Comparison of ENCODE assay signal across 14 cellular contexts in genomic region chr2:100779908-100780202, GRCh38. TPM values are rescaled to one million over a fixed set of nuclear protein-coding genes. Genes with fewer than 3 reads are reported as not detected.
DNase-seq lines count a peak whose midpoint lies in the region; ATAC-seq and TF ChIP-seq lines count a peak whose summit lies in the region.
"Had no signal": no experiment of that assay in that cellular context is flagged by ENCODE, and none has a peak within 500 bp of the region (broad histone marks: within the 10 kb centered on the region; RNA-seq: fewer than 3 reads in every experiment).

No MANE protein-coding gene starts in this region.

- no peak overlapping the region for H2AFZ ChIP-seq in IMR-90 (replicated peaks; ENCODE audit: low read length, poor library complexity)

- in situ Hi-C loops in IMR-90 (cut with MboI; ENCODE audit: low sequenced_read_pairs), result no loop called here

- H4K8ac ChIP-seq in IMR-90 (ENCODE audit: low read depth in 2 of 2, low read length in 2 of 2), result no peak overlapping the region; a peak in 2 of 4 replicates

- H3K23ac ChIP-seq in IMR-90 (ENCODE audit: low read depth, low read length), result no peak overlapping the region

- TF ChIP-seq CTCF in IMR-90 (conservative IDR thresholded peaks at IDR 0.05; ENCODE audit: low read depth, low read length) (no peak), Peyer's patch (IDR thresholded peaks at IDR 0.05) (no peak), suprapubic skin (IDR thresholded peaks at IDR 0.05) (no peak)

- CTCF ChIA-PET in IMR-90 (lab: Yijun Ruan, JAX), result interaction anchor here (1.0 kb wide), 1 partner anchor 12 kb away, joined by 3 read pairs; no protein-coding TSS in a partner anchor

- H3K9me1 ChIP-seq in IMR-90 (ENCODE audit: insufficient read depth, low read length), result peaks cover 5% of the 10 kb centered on the region

- no peak overlapping the region; the same call in 2 of the 3 replicates for H2BK15ac ChIP-seq in IMR-90 (ENCODE audit: low read depth, low read length)

- H3K36me3 ChIP-seq in IMR-90 (ENCODE audit: control insufficient read depth, insufficient read depth, low read length) (no peaks in the 10 kb centered on the region), Peyer's patch (no peaks in the 10 kb centered on the region), suprapubic skin (no peaks in the 10 kb centered on the region)
- H3K36me3 ChIP-seq: BE2C, HAP-1 had no signal

- intact Hi-C loops in IMR-90 (cut with micrococcal nuclease) (no loop called here), left ventricle myocardium superior (cut with micrococcal nuclease) (no loop called here)

- ATAC-seq in IMR-90 (ENCODE audit: low read depth) (no peak), left ventricle myocardium superior (no peak), HG02798 (IDR thresholded peaks at IDR 0.05; ENCODE audit: poor library complexity, unreplicated experiment) (no peak)

- H3K27me3 ChIP-seq in IMR-90 (ENCODE audit: control insufficient read depth, insufficient read depth, low read length) (no peaks in the 10 kb centered on the region), Peyer's patch (no peaks in the 10 kb centered on the region), suprapubic skin (no peaks in the 10 kb centered on the region)

- no peak for TF ChIP-seq POLR2A in IMR-90 (IDR thresholded peaks at IDR 0.05; ENCODE audit: low read depth, low read length)
- TF ChIP-seq POLR2A in Peyer's patch (IDR thresholded peaks at IDR 0.05), result no peak
- TF ChIP-seq POLR2A in suprapubic skin (IDR thresholded peaks at IDR 0.05), result no peak

- H3K79me1 ChIP-seq in IMR-90 (ENCODE audit: low read depth in 1 of 2, low read length in 2 of 2), result no peaks in the 10 kb centered on the region

- no peak overlapping the region for H3K4ac ChIP-seq in IMR-90 (ENCODE audit: low read depth, low read length)

- no peak overlapping the region for H2AK9ac ChIP-seq in IMR-90 (replicated peaks; ENCODE audit: low read depth, low read length, poor library complexity)

- H2AK5ac ChIP-seq in IMR-90 (ENCODE audit: low read depth, low read length), result 0 out of 2 replicates have a peak overlapping the region, but pooled peaks have one; percentile 2

- no peak overlapping the region for H3K4me3 ChIP-seq in IMR-90 (ENCODE audit: insufficient read depth, low read depth, low read length)
- H3K4me3 ChIP-seq in Peyer's patch, result no peak overlapping the region
- H3K4me3 ChIP-seq in suprapubic skin, result no peak overlapping the region
- H3K4me3 ChIP-seq: A549, HAP-1 had no signal

- no peak overlapping the region for H4K5ac ChIP-seq in IMR-90 (ENCODE audit: low read depth, low read length)

- no peak overlapping the region for H2BK120ac ChIP-seq in IMR-90 (ENCODE audit: low read depth, low read length)

- no peaks in the 10 kb centered on the region for H3K9me3 ChIP-seq in IMR-90 (ENCODE audit: control insufficient read depth, insufficient read depth, low read length)
- no peaks in the 10 kb centered on the region for H3K9me3 ChIP-seq in Peyer's patch
- H3K9me3 ChIP-seq in suprapubic skin, result no peaks in the 10 kb centered on the region
- H3K9me3 ChIP-seq: A549, BE2C, HAP-1 had no signal

- POLR2A ChIA-PET in IMR-90 (lab: Charles Lee; ENCODE audit: unreplicated experiment), result no interaction called here

- H3K56ac ChIP-seq in IMR-90 (ENCODE audit: extremely low read depth, insufficient read depth, low read length), result no peak overlapping the region

- H2BK20ac ChIP-seq in IMR-90 (ENCODE audit: low read depth, low read length), result 0 out of 2 replicates have a peak overlapping the region, but pooled peaks have one; percentile 9

- H3K27ac ChIP-seq in IMR-90 (ENCODE audit: insufficient read depth, low read length) (no peak overlapping the region), Peyer's patch (peak overlapping the region in 3 of 4 donors; percentile 57 to 87 (median 73)), epithelial cell of prostate (peak overlapping the region; percentile 90), suprapubic skin (peak overlapping the region; percentile 61)
- H3K27ac ChIP-seq: C4-2B, HL-60 had no signal

- no TSS peak for BruUV-seq in IMR-90 (replicated peaks; lab: Mats Ljungman, UMichigan)

- dilution Hi-C loops in IMR-90 (cut with HindIII; ENCODE audit: low sequenced_read_pairs, unreplicated experiment), result no loop called here

- WGBS in IMR-90 (ENCODE audit: extremely low coverage in 2 of 2, insufficient read length in 1 of 2), 2 experiments, result 100% methylated on average over 1 of the region's 3 CpGs; no CpG with 5 or more reads in 1 of the 2 experiments
- 94% methylated on average over 3 of the region's 3 CpGs for WGBS in suprapubic skin

- no peak overlapping the region for H3K14ac ChIP-seq in IMR-90 (replicated peaks; ENCODE audit: low read depth, low read length)

- no peaks in the 10 kb centered on the region for H4K20me1 ChIP-seq in IMR-90 (ENCODE audit: insufficient read depth, low read length)

- H3K18ac ChIP-seq in IMR-90 (ENCODE audit: low read depth, low read length), result no peak overlapping the region

- TF ChIP-seq EP300 in suprapubic skin (IDR thresholded peaks at IDR 0.05), result no peak

- no peak overlapping the region for H4K91ac ChIP-seq in IMR-90 (ENCODE audit: insufficient read depth, low read depth, low read length)

- H3K4me2 ChIP-seq in IMR-90 (ENCODE audit: low read depth, low read length), result no peak overlapping the region

- no peak for TF ChIP-seq RAD21 in IMR-90 (IDR thresholded peaks at IDR 0.05; ENCODE audit: low read length)

- no peak overlapping the region for H2BK5ac ChIP-seq in IMR-90 (ENCODE audit: low read depth, low read length, poor library complexity, severe bottlenecking)

- DNase-seq in IMR-90 (no peak), Peyer's patch (no peak), epithelial cell of prostate (ENCODE audit: low read depth, low spot score) (no peak), suprapubic skin (ENCODE audit: low spot score in 2 of 2) (no peak), left ventricle myocardium superior (no peak)
- DNase-seq in activated naive CD4-positive, alpha-beta T cell (lab: John Stamatoyannopoulos, UW), result no peak
- DNase-seq: BE2C; CD4-positive, alpha-beta memory T cell; GF-D8 had no signal

- H3K4me1 ChIP-seq in IMR-90 (ENCODE audit: control insufficient read depth, insufficient read depth, low read length), result peaks cover 6% of the 10 kb centered on the region; the same call in 1 of the 2 replicates
- H3K4me1 ChIP-seq in Peyer's patch, result peaks cover 0 to 15% (median 0%) of the 10 kb centered on the region in 4 donors
- H3K4me1 ChIP-seq in suprapubic skin, result peaks cover 7% of the 10 kb centered on the region
- H3K4me1 ChIP-seq: BE2C, HAP-1 had no signal

- H3K9ac ChIP-seq in IMR-90 (ENCODE audit: low read depth, low read length), result no peak overlapping the region

TF ChIP-seq in IMR-90, 13 proteins besides CTCF, POLR2A, EP300 and RAD21:
- TF ChIP-seq MXI1 (IDR thresholded peaks at IDR 0.05; ENCODE audit: borderline replicate concordance, low read depth, low read length) (no peak), RCOR1 (IDR thresholded peaks at IDR 0.05; ENCODE audit: insufficient replicate concordance, low read length) (no peak), RFX5 (IDR thresholded peaks at IDR 0.05; ENCODE audit: low read depth, low read length) (no peak), ELK1 (IDR thresholded peaks at IDR 0.05; ENCODE audit: borderline replicate concordance, low read depth, low read length) (no peak), CHD1 (IDR thresholded peaks at IDR 0.05; ENCODE audit: low read depth, low read length) (no peak), BHLHE40 (IDR thresholded peaks at IDR 0.05; ENCODE audit: low read depth, low read length) (no peak)
- TF ChIP-seq, protein P1, sequence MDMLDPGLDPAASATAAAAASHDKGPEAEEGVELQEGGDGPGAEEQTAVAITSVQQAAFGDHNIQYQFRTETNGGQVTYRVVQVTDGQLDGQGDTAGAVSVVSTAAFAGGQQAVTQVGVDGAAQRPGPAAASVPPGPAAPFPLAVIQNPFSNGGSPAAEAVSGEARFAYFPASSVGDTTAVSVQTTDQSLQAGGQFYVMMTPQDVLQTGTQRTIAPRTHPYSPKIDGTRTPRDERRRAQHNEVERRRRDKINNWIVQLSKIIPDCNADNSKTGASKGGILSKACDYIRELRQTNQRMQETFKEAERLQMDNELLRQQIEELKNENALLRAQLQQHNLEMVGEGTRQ (IDR thresholded peaks at IDR 0.05; ENCODE audit: low read depth, low read length), result no peak

RNA-seq across cellular contexts. Expression of gene NPAS2, which starts 40.1 kb away (rescaled TPM):
- 5.2 and 5.6 TPM in 2 replicates for total RNA-seq in IMR-90 (2012; rRNA removed)
- 14.8 and 16.0 TPM in 2 replicates for polyA plus RNA-seq in IMR-90 (2012; rRNA removed)
- 12.8 and 30.1 TPM in 2 replicates for polyA plus RNA-seq in IMR-90 (2012; cell fraction: cytosol; rRNA removed)
- polyA plus RNA-seq in IMR-90 (2012; cell fraction: nucleus; rRNA removed; ENCODE audit: low replicate concordance), result 40.4 and 69.1 TPM in 2 replicates
- total RNA-seq in Peyer's patch, result 10 to 100 TPM; 29.7 to 99.5 (median 95.5) TPM
- 10 to 100 TPM; 46.5 to 90.1 (median 62.9) TPM for total RNA-seq in suprapubic skin
- 40.9 TPM for total RNA-seq in left ventricle myocardium superior
